Comparison of ENCODE assay signal across 28 cellular contexts in the genomic region with DNA sequence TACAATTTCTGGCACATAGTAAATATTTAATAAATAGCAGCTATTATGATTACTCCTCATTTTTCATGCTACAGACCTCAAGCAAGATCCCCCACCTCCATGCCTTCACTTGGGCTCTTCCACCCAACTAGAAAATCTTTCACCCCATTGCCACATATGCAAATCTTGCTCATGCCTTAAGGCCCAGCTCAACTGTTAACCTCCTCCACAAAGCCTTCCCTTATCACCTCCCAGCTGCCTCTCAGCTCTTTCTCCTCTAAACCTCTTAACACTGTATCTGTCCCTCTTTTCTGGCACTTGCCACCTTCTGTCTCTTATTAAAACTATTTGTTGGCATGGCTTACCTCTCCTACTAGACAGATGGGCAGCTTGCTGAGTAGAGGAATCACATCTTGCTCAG.
"Had no signal": no experiment of that assay in that cellular context is flagged by ENCODE, and none has a peak within 500 bp of the region (broad histone marks: within the 10 kb centered on the region; RNA-seq: fewer than 3 reads in every experiment).

No MANE protein-coding gene starts in this region.

- H3K4me3 ChIP-seq: colonic mucosa, dorsolateral prefrontal cortex, psoas muscle, sigmoid colon, uterus had no signal

- ATAC-seq: activated T-helper 17 cell treated with anti-CD3 and anti-CD28 coated beads, Interleukin-2, amount 50 U/mL, for 72 hours; effector memory CD8-positive, alpha-beta T cell; esophagus mucosa; naive thymus-derived CD4-positive, alpha-beta T cell; psoas muscle; stimulated activated effector memory CD8-positive, alpha-beta T cell treated with anti-CD3 and anti-CD28 coated beads, Interleukin-12 subunit alpha, Interleukin-12 subunit beta, amount 100 ng/mL, for 72 hours had no signal

- H3K4me1 ChIP-seq: colonic mucosa had no signal

- H3K79me2 ChIP-seq: parathyroid adenoma had no signal

- H3K9ac ChIP-seq: parathyroid adenoma had no signal

- H3K36me3 ChIP-seq: colonic mucosa, sigmoid colon, uterus had no signal

- H3K27me3 ChIP-seq: colonic mucosa, sigmoid colon, uterus had no signal

- H3K27ac ChIP-seq: colonic mucosa, dorsolateral prefrontal cortex, parathyroid adenoma, psoas muscle, sigmoid colon, uterus had no signal

- H3K9me3 ChIP-seq: colonic mucosa, psoas muscle, sigmoid colon, uterus had no signal

- DNase-seq: activated CD4-positive, alpha-beta memory T cell treated with anti-CD3 and anti-CD28 coated beads, Interleukin-2, amount 10 ng/mL, durations not matched to agents 7 days and 5 days; activated CD4-positive, alpha-beta T cell treated with anti-CD3 and anti-CD28 coated beads, Interleukin-2, amount 10 ng/mL, durations not matched to agents 24 days and 14 days; activated CD4-positive, CD25-positive, alpha-beta regulatory T cell treated with anti-CD3 and anti-CD28 coated beads, Interleukin-2, amount 50 U/mL, for 72 hours; activated CD8-positive, alpha-beta memory T cell treated with anti-CD3 and anti-CD28 coated beads, Interleukin-2, amount 50 U/mL, for 48 hours; activated gamma-delta T cell treated with Interleukin-2 at 50 U/mL for 16 hours; activated naive CD4-positive, alpha-beta T cell treated with anti-CD3 and anti-CD28 coated beads, Interleukin-2, amount 50 U/mL, for 16 hours; activated T-cell treated with anti-CD3 and anti-CD28 coated beads, Interleukin-2, amount 50 U/mL, for 24 hours; cerebellar nuclear complex; colonic mucosa; dorsolateral prefrontal cortex; effector memory CD8-positive, alpha-beta T cell; foreskin fibroblast; head of caudate nucleus; hippocampal formation; left cardiac atrium; midbrain; naive thymus-derived CD4-positive, alpha-beta T cell; nucleus accumbens; psoas muscle; sigmoid colon; small intestine; stimulated activated CD4-positive, alpha-beta T cell treated with anti-CD3 and anti-CD28 coated beads, Interleukin-4, amount 100 ng/mL, for 24 hours; T-helper 1 cell; uterus had no signal
